Comparison of ENCODE assay signal across 8 cellular contexts in genomic region chr12:90253674-90254181, GRCh38.
DNase-seq lines count a peak whose midpoint lies in the region; ATAC-seq and TF ChIP-seq lines count a peak whose summit lies in the region.

No MANE protein-coding gene starts in this region.

- ATAC-seq in GM21423 (IDR thresholded peaks at IDR 0.05; ENCODE audit: unreplicated experiment) (peak; percentile 99), HG03575 (IDR thresholded peaks at IDR 0.05; ENCODE audit: extremely low read depth, insufficient number of reproducible peaks, low FRiP score, unreplicated experiment) (peak; percentile 96)

- no peaks in the 10 kb centered on the region for H3K27me3 ChIP-seq in ascending aorta

- peak; percentile 64 for DNase-seq in GM03348 (ENCODE audit: low spot score)
- DNase-seq in SHP77 treated with DMSO at 0.1 percent for 48 hours (lab: John Stamatoyannopoulos, UW), result peak; percentile 87
- DNase-seq in ascending aorta (ENCODE audit: low spot score in 2 of 2), result peak; percentile 16 to 80
- DNase-seq in iPS-NIHi11 (ENCODE audit: low spot score), result peak; percentile 11
- peak; percentile 21 for DNase-seq in stimulated activated CD4-positive, alpha-beta T cell treated with anti-CD3 and anti-CD28 coated beads, Interleukin-4, amount 100 ng/mL, for 24 hours
- no peak for DNase-seq in NCI-H345 (lab: John Stamatoyannopoulos, UW)

- TF ChIP-seq CTCF in ascending aorta (IDR thresholded peaks at IDR 0.05), result no peak

- H3K36me3 ChIP-seq in ascending aorta, result no peaks in the 10 kb centered on the region

- no peak overlapping the region for H3K27ac ChIP-seq in ascending aorta

- no peak overlapping the region for H3K4me3 ChIP-seq in ascending aorta

- intact Hi-C loops in ascending aorta (cut with DNase I), result no loop called here

- peaks cover 3 to 10% of the 10 kb centered on the region in 2 donors for H3K4me1 ChIP-seq in ascending aorta

- H3K9me3 ChIP-seq in ascending aorta, result no peaks in the 10 kb centered on the region
